In genomic region chr20:50652702-50653294, GRCh38 we compare ENCODE assay signal across 17 cellular contexts. TPM values are rescaled to one million over a fixed set of nuclear protein-coding genes. Genes with fewer than 3 reads are reported as not detected.
DNase-seq lines count a peak whose midpoint lies in the region; ATAC-seq and TF ChIP-seq lines count a peak whose summit lies in the region.
"Had no signal": no experiment of that assay in that cellular context is flagged by ENCODE, and none has a peak within 500 bp of the region (broad histone marks: within the 10 kb centered on the region; RNA-seq: fewer than 3 reads in every experiment).

No MANE protein-coding gene starts in this region.

- no peaks in the 10 kb centered on the region for H3K9me3 ChIP-seq in gastrocnemius medialis
- H3K9me3 ChIP-seq: thoracic aorta had no signal

- no peak for TF ChIP-seq POLR2A in gastrocnemius medialis (IDR thresholded peaks at IDR 0.05)

- no peaks in the 10 kb centered on the region for H3K36me3 ChIP-seq in gastrocnemius medialis
- H3K36me3 ChIP-seq: thoracic aorta had no signal

- TF ChIP-seq CTCF in GM12865 (IDR thresholded peaks at IDR 0.05; ENCODE audit: insufficient read depth, low read depth, low read length, missing control alignments) (no peak), gastrocnemius medialis (IDR thresholded peaks at IDR 0.05 in 4 of 5, conservative IDR thresholded peaks at IDR 0.05 in 1 of 5) (no peak)

- H3K27ac ChIP-seq in gastrocnemius medialis: peak overlapping the region; percentile 41 to 79 (median 56)
- H3K27ac ChIP-seq: coronary artery, thoracic aorta had no signal

- no peaks in the 10 kb centered on the region for H3K27me3 ChIP-seq in gastrocnemius medialis

- DNase-seq in GM12865 (ENCODE audit: low read depth) (peak; percentile 69), MV-4-11 (lab: John Stamatoyannopoulos, UW) (peak; percentile 97), amniotic epithelial cell (ENCODE audit: low read depth) (peak; percentile 75), gastrocnemius medialis (no peak), hippocampal formation (lab: John Stamatoyannopoulos, UW) (no peak), T-helper 2 cell (no peak), NK-92 (lab: John Stamatoyannopoulos, UW; ENCODE audit: unreplicated experiment) (no peak)
- DNase-seq: activated CD8-positive, alpha-beta T cell treated with anti-CD3 and anti-CD28 coated beads, Interleukin-2, amount 10 ng/mL, durations not matched to agents 7 days and 5 days; anterior cingulate cortex; CD4-positive, alpha-beta T cell; kidney; NCI-H1105; NCI-H774 had no signal

- H3K4me3 ChIP-seq in GM12865 (ENCODE audit: low read depth, low read length): no peak overlapping the region
- no peak overlapping the region for H3K4me3 ChIP-seq in gastrocnemius medialis
- H3K4me3 ChIP-seq: coronary artery, thoracic aorta had no signal

- in situ Hi-C loops in gastrocnemius medialis (cut with MboI; ENCODE audit: low sequenced_read_pairs in 4 of 4): no loop called here

- intact Hi-C loops in gastrocnemius medialis (cut with DNase I; ENCODE audit: low total_unique reads): no loop called here

- peaks cover 12 to 32% of the 10 kb centered on the region in 2 donors for H3K4me1 ChIP-seq in gastrocnemius medialis

- peak in 1 of 2 donors; percentile 48 for ATAC-seq in gastrocnemius medialis
- ATAC-seq: activated CD8-positive, alpha-beta T cell treated with anti-CD3 and anti-CD28 coated beads, Interleukin-2, amount 10 ng/mL, durations not matched to agents 7 days and 5 days; Right ventricle myocardium inferior had no signal

RNA-seq across cellular contexts. Expression of gene RIPOR3, which starts 38.5 kb away (rescaled TPM):
- 10 to 100 TPM in 1 of 4 donors, 1 to 10 TPM in 3; 5.3 to 12.5 (median 8.2) TPM for total RNA-seq in gastrocnemius medialis
- total RNA-seq: activated CD8-positive, alpha-beta T cell treated with anti-CD3 and anti-CD28 coated beads, Interleukin-2, amount 10 ng/mL, durations not matched to agents 7 days and 5 days; activated T-helper 2 cell treated with anti-CD3 and anti-CD28 coated beads, Interferon-gamma antibody, Interleukin-2, Interleukin-4, amounts not matched to agents 10 μg/mL and 5 μg/mL and 100 μg/mL, durations not matched to agents 14 hours and 24 hours and 36 hours; CD4-positive, alpha-beta T cell had no signal

Comparison
In these comparisons a context has a peak if more than half of its experiments do, and no peak if none do; other contexts are left out.
1. DNase-seq: peak in GM12865 (single experiment), MV-4-11 (single experiment) and amniotic epithelial cell (single experiment); none in gastrocnemius medialis (0 of 2), hippocampal formation (0 of 2), T-helper 2 cell (0 of 5) and NK-92 (single experiment).